ENCODE assay signal across 19 cellular contexts in genomic region chr5:42564689-42565356, GRCh38.
"Had no signal": no experiment of that assay in that cellular context is flagged by ENCODE, and none has a peak within 500 bp of the region (broad histone marks: within the 10 kb centered on the region; RNA-seq: fewer than 3 reads in every experiment).

No MANE protein-coding gene starts in this region.

- H3K9ac ChIP-seq: neural progenitor cell had no signal

- H3K27me3 ChIP-seq: colonic mucosa, esophagus muscularis mucosa, neural progenitor cell, thyroid gland had no signal

- H3K4me1 ChIP-seq: colonic mucosa, neural progenitor cell had no signal

- ATAC-seq: activated CD8-positive, alpha-beta memory T cell treated with anti-CD3 and anti-CD28 coated beads, Interleukin-2, amount 10 ng/mL, durations not matched to agents 7 days and 5 days; left cardiac atrium had no signal

- H3K36me3 ChIP-seq: colonic mucosa, esophagus muscularis mucosa, neural progenitor cell, thyroid gland had no signal

- H3K9me3 ChIP-seq: colonic mucosa, esophagus muscularis mucosa, thyroid gland had no signal

- FAIRE-seq: endometrium had no signal

- H3K4me3 ChIP-seq: colonic mucosa, esophagus muscularis mucosa, lung, neural progenitor cell, thyroid gland had no signal

- H2AFZ ChIP-seq: neural progenitor cell had no signal

- DNase-seq: activated CD4-positive, alpha-beta memory T cell treated with anti-CD3 and anti-CD28 coated beads, Interleukin-2, amount 10 ng/mL, durations not matched to agents 7 days and 5 days; activated CD4-positive, alpha-beta T cell treated with anti-CD3 and anti-CD28 coated beads for 48 hours; activated CD4-positive, CD25-positive, alpha-beta regulatory T cell; activated CD8-positive, alpha-beta memory T cell treated with anti-CD3 and anti-CD28 coated beads, Interleukin-2, amount 10 ng/mL, durations not matched to agents 7 days and 5 days; activated naive CD8-positive, alpha-beta T cell treated with anti-CD3 and anti-CD28 coated beads, Interleukin-2, amount 10 ng/mL, durations not matched to agents 7 days and 5 days; amygdala; colonic mucosa; left cardiac atrium; stimulated activated CD4-positive, alpha-beta T cell treated with anti-CD3 and anti-CD28 coated beads, Interleukin-12 subunit alpha, Interleukin-12 subunit beta, amount 100 ng/mL, for 4 hours; stimulated activated CD4-positive, alpha-beta T cell treated with anti-CD3 and anti-CD28 coated beads, Interleukin-1b, Interleukin-23, amount 100 ng/mL, for 48 hours; stimulated activated CD8-positive, alpha-beta memory T cell treated with anti-CD3 and anti-CD28 coated beads, Interleukin-4, amount 100 ng/mL, for 48 hours; stimulated activated naive CD4-positive, alpha-beta T cell; T-helper 1 cell; T-helper 9 cell; thyroid gland had no signal

- H3K27ac ChIP-seq: colonic mucosa, neural progenitor cell, thyroid gland had no signal

- H3K4me2 ChIP-seq: neural progenitor cell had no signal
